ENCODE assay signal across 1 cellular context in genomic region chr2:636649-637405, GRCh38.
TF ChIP-seq lines count a peak whose summit lies in the region.

No MANE protein-coding gene starts in this region.

TF ChIP-seq in HepG2, 621 proteins besides CTCF, POLR2A, EP300 and RAD21 (continued from another document and continues in another):
- TF ChIP-seq HMGXB4 (CRISPR knock-in tag; IDR thresholded peaks at IDR 0.05; ENCODE audit: borderline replicate concordance in 1 of 2, low read depth in 1 of 2) (0 out of 4 replicates have a peak, but pooled peaks of 1 of the 2 experiments have one; percentile 27), BRF2 (CRISPR knock-in tag; IDR thresholded peaks at IDR 0.05) (peak; percentile 62; the same call in 1 of the 2 replicates), KLF15 (CRISPR knock-in tag; IDR thresholded peaks at IDR 0.05; ENCODE audit: borderline replicate concordance) (0 out of 2 replicates have a peak, but pooled peaks have one; percentile 65), IRF2 (CRISPR knock-in tag; IDR thresholded peaks at IDR 0.05) (no peak), ZNF597 (CRISPR knock-in tag; IDR thresholded peaks at IDR 0.05) (no peak), SMAD1 (CRISPR knock-in tag; IDR thresholded peaks at IDR 0.05; ENCODE audit: borderline replicate concordance, low read depth) (no peak), KMT2B (CRISPR knock-in tag; IDR thresholded peaks at IDR 0.05) (0 out of 2 replicates have a peak, but pooled peaks have one; percentile 22), ZSCAN5A (CRISPR knock-in tag; IDR thresholded peaks at IDR 0.05; ENCODE audit: borderline replicate concordance) (peak; percentile 84; the same call in 1 of the 2 replicates), REPIN1 (CRISPR knock-in tag; IDR thresholded peaks at IDR 0.05; ENCODE audit: borderline replicate concordance, low read depth) (peak; percentile 65; the same call in 1 of the 2 replicates), RFX5 (IDR thresholded peaks at IDR 0.05; ENCODE audit: low read depth, low read length) (no peak), ZNF616 (CRISPR knock-in tag; IDR thresholded peaks at IDR 0.05; ENCODE audit: low read depth) (no peak), JUNB (CRISPR knock-in tag; IDR thresholded peaks at IDR 0.05; ENCODE audit: borderline replicate concordance) (no peak), ZSCAN21 (CRISPR knock-in tag; IDR thresholded peaks at IDR 0.05; ENCODE audit: borderline replicate concordance) (peak; percentile 47; the same call in 1 of the 2 replicates), ZNF329 (CRISPR knock-in tag; IDR thresholded peaks at IDR 0.05; ENCODE audit: low read depth) (no peak), ZNF724P (CRISPR knock-in tag; IDR thresholded peaks at IDR 0.05; ENCODE audit: borderline replicate concordance) (no peak), ZNF83 (CRISPR knock-in tag; IDR thresholded peaks at IDR 0.05; ENCODE audit: borderline replicate concordance) (no peak), TP53 (CRISPR knock-in tag; conservative IDR thresholded peaks at IDR 0.05) (no peak), FUBP1 (CRISPR knock-in tag; IDR thresholded peaks at IDR 0.05; ENCODE audit: borderline replicate concordance) (peak; percentile 72; the same call in 1 of the 2 replicates), SMAD9 (CRISPR knock-in tag; IDR thresholded peaks at IDR 0.05) (peak; percentile 87; the same call in 1 of the 2 replicates), GABPA (IDR thresholded peaks at IDR 0.05; ENCODE audit: low read depth, low read length) (no peak), GABPA (CRISPR knock-in tag; IDR thresholded peaks at IDR 0.05; ENCODE audit: low read depth) (no peak), ZFP36 (IDR thresholded peaks at IDR 0.05; ENCODE audit: borderline replicate concordance, low read depth, low read length, partially characterized antibody) (no peak), SP140L (CRISPR knock-in tag; IDR thresholded peaks at IDR 0.05; ENCODE audit: borderline replicate concordance) (no peak), ZNF501 (CRISPR knock-in tag; IDR thresholded peaks at IDR 0.05) (0 out of 2 replicates have a peak, but pooled peaks have one; percentile 13), JUN (CRISPR knock-in tag; IDR thresholded peaks at IDR 0.05) (no peak), ZNF30 (CRISPR knock-in tag; IDR thresholded peaks at IDR 0.05) (no peak), NRL (CRISPR knock-in tag; IDR thresholded peaks at IDR 0.05; ENCODE audit: borderline replicate concordance) (peak; percentile 22; the same call in 1 of the 2 replicates), ZKSCAN8 (CRISPR knock-in tag; IDR thresholded peaks at IDR 0.05; ENCODE audit: borderline replicate concordance) (no peak), ZNF292 (CRISPR knock-in tag; IDR thresholded peaks at IDR 0.05; ENCODE audit: borderline replicate concordance, low read depth) (no peak), BORCS8-MEF2B (CRISPR knock-in tag; IDR thresholded peaks at IDR 0.05) (peak; percentile 80; the same call in 1 of the 2 replicates), CCDC6 (CRISPR knock-in tag; IDR thresholded peaks at IDR 0.05) (no peak), ZNF768 (CRISPR knock-in tag; IDR thresholded peaks at IDR 0.05) (peak; percentile 61; the same call in 1 of the 2 replicates), ZNF883 (CRISPR knock-in tag; IDR thresholded peaks at IDR 0.05; ENCODE audit: not compliant biosample characterization) (no peak), ZNF709 (CRISPR knock-in tag; IDR thresholded peaks at IDR 0.05) (no peak), ZFX (CRISPR knock-in tag; IDR thresholded peaks at IDR 0.05; ENCODE audit: low read depth) (0 out of 2 replicates have a peak, but pooled peaks have one; percentile 24), HCFC1 (IDR thresholded peaks at IDR 0.05; ENCODE audit: low read depth, low read length) (no peak), ADNP (CRISPR knock-in tag; IDR thresholded peaks at IDR 0.05) (no peak), KDM5B (CRISPR knock-in tag; IDR thresholded peaks at IDR 0.05; ENCODE audit: borderline replicate concordance) (peak; percentile 80), ZNF800 (CRISPR knock-in tag; IDR thresholded peaks at IDR 0.05) (peak; percentile 33; the same call in 1 of the 2 replicates), MTF1 (CRISPR knock-in tag; IDR thresholded peaks at IDR 0.05) (peak; percentile 64; the same call in 1 of the 2 replicates), ZSCAN30 (CRISPR knock-in tag; IDR thresholded peaks at IDR 0.05) (peak; percentile 19; the same call in 1 of the 2 replicates), NR0B2 (CRISPR knock-in tag; IDR thresholded peaks at IDR 0.05) (peak; percentile 90), HDAC2 (CRISPR knock-in tag; IDR thresholded peaks at IDR 0.05) (no peak), NCOA5 (CRISPR knock-in tag; IDR thresholded peaks at IDR 0.05) (no peak), RBFOX2 (IDR thresholded peaks at IDR 0.05; ENCODE audit: low read depth, low read length) (no peak), ZNF841 (CRISPR knock-in tag; IDR thresholded peaks at IDR 0.05; ENCODE audit: borderline replicate concordance) (no peak), ZFP37 (CRISPR knock-in tag; IDR thresholded peaks at IDR 0.05; ENCODE audit: borderline replicate concordance) (no peak), ELF3 (CRISPR knock-in tag; IDR thresholded peaks at IDR 0.05) (no peak), DPF2 (CRISPR knock-in tag; IDR thresholded peaks at IDR 0.05; ENCODE audit: borderline replicate concordance, low read depth) (no peak), ZNF878 (CRISPR knock-in tag; IDR thresholded peaks at IDR 0.05) (no peak), HOXA3 (CRISPR knock-in tag; IDR thresholded peaks at IDR 0.05) (peak; percentile 45; the same call in 1 of the 2 replicates), U2AF1 (optimal IDR thresholded peaks at IDR 0.05; ENCODE audit: low read depth, low read length) (no peak), ZNF572 (CRISPR knock-in tag; IDR thresholded peaks at IDR 0.05) (no peak; the same call in 1 of the 2 replicates), HIVEP1 (CRISPR knock-in tag; IDR thresholded peaks at IDR 0.05) (no peak; the same call in 1 of the 2 replicates), ZNF788 (CRISPR knock-in tag; IDR thresholded peaks at IDR 0.05; ENCODE audit: borderline replicate concordance) (peak; percentile 56), PBX2 (CRISPR knock-in tag; IDR thresholded peaks at IDR 0.05) (no peak), ZNF296 (CRISPR knock-in tag; conservative IDR thresholded peaks at IDR 0.05) (no peak), AKAP8 (CRISPR knock-in tag; IDR thresholded peaks at IDR 0.05) (no peak), ZSCAN20 (CRISPR knock-in tag; IDR thresholded peaks at IDR 0.05; ENCODE audit: borderline replicate concordance) (0 out of 2 replicates have a peak, but pooled peaks have one; percentile 66), ZFP90 (CRISPR knock-in tag; IDR thresholded peaks at IDR 0.05; ENCODE audit: borderline replicate concordance) (peak; percentile 54; the same call in 1 of the 2 replicates), ZNF138 (CRISPR knock-in tag; IDR thresholded peaks at IDR 0.05; ENCODE audit: low read depth) (no peak), ZMAT3 (CRISPR knock-in tag; conservative IDR thresholded peaks at IDR 0.05) (no peak), ZSCAN29 (CRISPR knock-in tag; conservative IDR thresholded peaks at IDR 0.05) (no peak), ZNF276 (CRISPR knock-in tag; IDR thresholded peaks at IDR 0.05; ENCODE audit: low read depth) (no peak), ZNF549 (CRISPR knock-in tag; IDR thresholded peaks at IDR 0.05) (no peak)
